2 cellular contexts compared by ENCODE assay signal in the genomic region with DNA sequence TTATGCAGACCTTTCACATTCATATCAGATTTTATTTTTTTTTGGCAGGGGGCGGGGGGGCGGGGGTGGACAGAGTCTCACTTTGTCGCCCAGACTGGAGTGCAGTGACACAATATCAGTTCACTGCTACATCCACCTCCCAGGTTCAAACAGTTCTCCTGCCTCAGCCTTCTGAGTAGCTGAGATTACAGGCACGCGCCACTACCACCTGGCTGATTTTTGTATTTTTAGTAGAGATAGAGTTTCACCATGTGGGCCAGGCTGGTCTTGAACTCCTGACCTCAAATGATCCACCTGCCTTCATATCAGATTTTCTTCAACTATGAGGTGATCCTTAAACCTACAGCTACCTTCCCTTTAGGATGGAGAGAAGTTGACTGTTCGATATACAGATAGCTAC.
TF ChIP-seq lines count a peak whose summit lies in the region.

No MANE protein-coding gene starts in this region.

TF ChIP-seq in WTC11, 78 proteins besides CTCF, POLR2A, EP300 and RAD21 (continued from another document):
- TF ChIP-seq, protein P1, sequence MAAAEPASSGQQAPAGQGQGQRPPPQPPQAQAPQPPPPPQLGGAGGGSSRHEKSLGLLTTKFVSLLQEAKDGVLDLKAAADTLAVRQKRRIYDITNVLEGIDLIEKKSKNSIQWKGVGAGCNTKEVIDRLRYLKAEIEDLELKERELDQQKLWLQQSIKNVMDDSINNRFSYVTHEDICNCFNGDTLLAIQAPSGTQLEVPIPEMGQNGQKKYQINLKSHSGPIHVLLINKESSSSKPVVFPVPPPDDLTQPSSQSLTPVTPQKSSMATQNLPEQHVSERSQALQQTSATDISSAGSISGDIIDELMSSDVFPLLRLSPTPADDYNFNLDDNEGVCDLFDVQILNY (CRISPR knock-in tag; IDR thresholded peaks at IDR 0.05): no peak
- TF ChIP-seq JUN (CRISPR knock-in tag; IDR thresholded peaks at IDR 0.05): no peak
- no peak for TF ChIP-seq NFE2L1 (CRISPR knock-in tag; IDR thresholded peaks at IDR 0.05)
- TF ChIP-seq, protein P2, sequence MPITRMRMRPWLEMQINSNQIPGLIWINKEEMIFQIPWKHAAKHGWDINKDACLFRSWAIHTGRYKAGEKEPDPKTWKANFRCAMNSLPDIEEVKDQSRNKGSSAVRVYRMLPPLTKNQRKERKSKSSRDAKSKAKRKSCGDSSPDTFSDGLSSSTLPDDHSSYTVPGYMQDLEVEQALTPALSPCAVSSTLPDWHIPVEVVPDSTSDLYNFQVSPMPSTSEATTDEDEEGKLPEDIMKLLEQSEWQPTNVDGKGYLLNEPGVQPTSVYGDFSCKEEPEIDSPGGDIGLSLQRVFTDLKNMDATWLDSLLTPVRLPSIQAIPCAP (CRISPR knock-in tag; IDR thresholded peaks at IDR 0.05): no peak
- TF ChIP-seq ZNF232 (CRISPR knock-in tag; IDR thresholded peaks at IDR 0.05): no peak
TF ChIP-seq in WTC11: peak in this region for 0.

TF ChIP-seq in K562, 482 proteins besides CTCF, POLR2A, EP300 and RAD21 (continued from another document):
- TF ChIP-seq, protein P3, sequence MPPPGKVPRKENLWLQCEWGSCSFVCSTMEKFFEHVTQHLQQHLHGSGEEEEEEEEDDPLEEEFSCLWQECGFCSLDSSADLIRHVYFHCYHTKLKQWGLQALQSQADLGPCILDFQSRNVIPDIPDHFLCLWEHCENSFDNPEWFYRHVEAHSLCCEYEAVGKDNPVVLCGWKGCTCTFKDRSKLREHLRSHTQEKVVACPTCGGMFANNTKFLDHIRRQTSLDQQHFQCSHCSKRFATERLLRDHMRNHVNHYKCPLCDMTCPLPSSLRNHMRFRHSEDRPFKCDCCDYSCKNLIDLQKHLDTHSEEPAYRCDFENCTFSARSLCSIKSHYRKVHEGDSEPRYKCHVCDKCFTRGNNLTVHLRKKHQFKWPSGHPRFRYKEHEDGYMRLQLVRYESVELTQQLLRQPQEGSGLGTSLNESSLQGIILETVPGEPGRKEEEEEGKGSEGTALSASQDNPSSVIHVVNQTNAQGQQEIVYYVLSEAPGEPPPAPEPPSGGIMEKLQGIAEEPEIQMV (tag; conservative IDR thresholded peaks at IDR 0.05; ENCODE audit: low read depth): no peak
